15 cellular contexts compared by ENCODE assay signal in the genomic region with DNA sequence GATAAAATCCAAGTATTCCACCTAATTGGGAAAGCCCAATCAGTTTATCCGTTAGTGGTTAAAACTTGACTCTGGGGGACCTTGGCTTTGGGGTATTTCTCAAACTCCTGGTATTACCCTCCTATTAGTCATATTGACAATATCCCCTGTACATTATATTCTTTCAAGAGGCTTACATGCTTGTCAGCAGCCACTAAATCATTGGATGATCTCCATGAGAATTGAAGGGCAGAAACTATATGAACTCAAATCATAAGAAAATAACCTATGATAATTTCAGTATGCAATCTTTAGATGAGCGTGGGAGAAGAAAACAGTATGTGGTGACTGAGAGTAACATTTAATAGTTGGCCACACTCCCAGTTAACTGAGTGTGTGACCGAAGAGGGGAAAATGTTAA. TPM values are rescaled to one million over a fixed set of nuclear protein-coding genes. Genes with fewer than 3 reads are reported as not detected.
DNase-seq lines count a peak whose midpoint lies in the region; ATAC-seq and TF ChIP-seq lines count a peak whose summit lies in the region.
"Had no signal": no experiment of that assay in that cellular context is flagged by ENCODE, and none has a peak within 500 bp of the region (broad histone marks: within the 10 kb centered on the region; RNA-seq: fewer than 3 reads in every experiment).

No MANE protein-coding gene starts in this region.

- peaks cover 72% of the 10 kb centered on the region for H3K36me3 Mint-ChIP-seq in nephron (ENCODE audit: low read depth)

- H3K4me1 ChIP-seq in ACC112 (ENCODE audit: control insufficient read depth, insufficient read depth, low read length, unreplicated experiment) (peaks cover 9% of the 10 kb centered on the region), testis (peaks cover 3% of the 10 kb centered on the region)
- H3K4me1 ChIP-seq: BLaER1 treated with 17β-estradiol and CSF1 and Interleukin-3, amounts not matched to agents 10 nM and 100 nM had no signal

- TF ChIP-seq CTCF in choroid plexus epithelial cell (conservative IDR thresholded peaks at IDR 0.05; ENCODE audit: low read depth, low read length) (no peak), fibroblast of pulmonary artery (IDR thresholded peaks at IDR 0.05; ENCODE audit: low read length, missing control alignments) (no peak), nephron (IDR thresholded peaks at IDR 0.05; ENCODE audit: unreplicated experiment in 3 of 3) (no peak), testis (IDR thresholded peaks at IDR 0.05) (no peak)

- H3K4me3 ChIP-seq in ACC112 (ENCODE audit: low read depth, low read length) (no peak overlapping the region), choroid plexus epithelial cell (ENCODE audit: low read depth, low read length) (no peak overlapping the region), fibroblast of pulmonary artery (replicated peaks; ENCODE audit: low read depth, low read length) (no peak overlapping the region), testis (no peak overlapping the region)
- H3K4me3 ChIP-seq: BLaER1 treated with 17β-estradiol and CSF1 and Interleukin-3, amounts not matched to agents 10 nM and 100 nM had no signal

- H3K27me3 ChIP-seq in ACC112 (ENCODE audit: insufficient read depth, low read length) (no peaks in the 10 kb centered on the region), testis (no peaks in the 10 kb centered on the region)
- H3K27me3 ChIP-seq: BLaER1 treated with 17β-estradiol and CSF1 and Interleukin-3, amounts not matched to agents 10 nM and 100 nM had no signal

- no peaks in the 10 kb centered on the region for H3K79me2 ChIP-seq in ACC112 (ENCODE audit: control insufficient read depth, insufficient read depth, low read length, unreplicated experiment)

- DNase-seq in choroid plexus epithelial cell (ENCODE audit: low read depth) (peak; percentile 31), fibroblast of pulmonary artery (ENCODE audit: low read depth) (peak; percentile 34), Kasumi-1 (lab: John Stamatoyannopoulos, UW) (no peak), testis (no peak)
- DNase-seq: 8988T; ACHN; CD4-positive, CD25-positive, alpha-beta regulatory T cell; DMS53; GF-D8 had no signal

- peaks cover 6% of the 10 kb centered on the region for H3K4me1 Mint-ChIP-seq in nephron

- 58 to 67% methylated on average over 3 of the region's 3 CpGs for WGBS in testis, 2 donors

- H3K27ac ChIP-seq in ACC112 (ENCODE audit: low read depth, low read length) (0 out of 2 replicates have a peak overlapping the region, but pooled peaks have one; percentile 6), testis (no peak overlapping the region)
- H3K27ac ChIP-seq: BLaER1 treated with 17β-estradiol and CSF1 and Interleukin-3, amounts not matched to agents 10 nM and 100 nM had no signal

- peaks cover 62% of the 10 kb centered on the region for H3K36me3 ChIP-seq in ACC112 (ENCODE audit: insufficient read depth, low read length)
- H3K36me3 ChIP-seq in testis (ENCODE audit: low read depth, missing control alignments) = no peaks in the 10 kb centered on the region

- H3K4me3 Mint-ChIP-seq in nephron = no peak overlapping the region
- H3K4me3 Mint-ChIP-seq: CD4-positive, CD25-positive, alpha-beta regulatory T cell had no signal

- no peak for TF ChIP-seq POLR2A in testis (IDR thresholded peaks at IDR 0.05)

- intact Hi-C loops in testis (cut with DNase I; ENCODE audit: low total_unique reads) = no loop called here

- peak overlapping the region in 2 of 3 experiments; percentile 24 to 51 for H3K27ac Mint-ChIP-seq in nephron
- H3K27ac Mint-ChIP-seq: CD4-positive, CD25-positive, alpha-beta regulatory T cell had no signal

- no peak overlapping the region for H2AFZ ChIP-seq in ACC112 (ENCODE audit: low read length, unreplicated experiment)

- H3K9me3 ChIP-seq in testis = no peaks in the 10 kb centered on the region

- H3K9me3 Mint-ChIP-seq in nephron = peaks cover 16% of the 10 kb centered on the region

- ATAC-seq in HG03469 (IDR thresholded peaks at IDR 0.05; ENCODE audit: unreplicated experiment) (no peak), GM21381 (IDR thresholded peaks at IDR 0.05; ENCODE audit: unreplicated experiment) (no peak)
- ATAC-seq: HCT116 had no signal

- no peaks in the 10 kb centered on the region for H3K27me3 Mint-ChIP-seq in nephron (ENCODE audit: low read depth)
- H3K27me3 Mint-ChIP-seq: CD4-positive, CD25-positive, alpha-beta regulatory T cell had no signal

RNA-seq across cellular contexts. Expression of gene PUM3, which starts 58.8 kb away (rescaled TPM):
- 10 to 100 TPM; 49.9 to 72.0 TPM for total RNA-seq in testis
- 17.6 TPM for polyA plus RNA-seq in testis (ENCODE audit: insufficient read depth, low read depth, low replicate concordance)

Comparison
In these comparisons a context has a peak if more than half of its experiments do, and no peak if none do; other contexts are left out.
1. DNase-seq: peak in choroid plexus epithelial cell (single experiment) and fibroblast of pulmonary artery (single experiment); none in Kasumi-1 (0 of 2) and testis (single experiment).